Comparison of ENCODE assay signal across 10 cellular contexts in genomic region chr5:88140396-88140862, GRCh38.
DNase-seq lines count a peak whose midpoint lies in the region; ATAC-seq and TF ChIP-seq lines count a peak whose summit lies in the region.
"Had no signal": no experiment of that assay in that cellular context is flagged by ENCODE, and none has a peak within 500 bp of the region (broad histone marks: within the 10 kb centered on the region; RNA-seq: fewer than 3 reads in every experiment).

No MANE protein-coding gene starts in this region.

- intact Hi-C loops in mammary epithelial cell (cut with micrococcal nuclease): loop anchor here (2.0 to 5.0 kb wide), 5 partner anchors 128 to 718 kb away; partner anchors contain the start of gene TMEM161B
- intact Hi-C loops in left colon (cut with DNase I, micrococcal nuclease): loop anchor here in 1 of 2 donors (5.0 kb wide), 2 partner anchors 537 to 552 kb away; no protein-coding TSS in a partner anchor

- peak overlapping the region; percentile 39 to 42 (median 41) for H3K4me3 ChIP-seq in mammary epithelial cell (replicated peaks in 1 of 3; ENCODE audit: insufficient read depth in 1 of 3, low read depth in 2 of 3, low read length in 3 of 3)

- H3K4me1 Mint-ChIP-seq in natural killer cell treated with Interleukin-12 subunit alpha and Interleukin-12 subunit beta and Interleukin-15 and Interleukin-18, amount 100 ng/mL, for 72 hours (ENCODE audit: low read depth in 2 of 2): peaks cover 10 to 11% of the 10 kb centered on the region in 2 donors
- H3K4me1 Mint-ChIP-seq: stimulated activated naive CD8-positive, alpha-beta T cell treated with anti-CD3 and anti-CD28 coated beads, Interleukin-15, amount 100 ng/mL, for 72 hours had no signal

- no peak overlapping the region for H3K27ac Mint-ChIP-seq in natural killer cell treated with Interleukin-12 subunit alpha and Interleukin-12 subunit beta and Interleukin-15 and Interleukin-18, amount 100 ng/mL, for 72 hours
- H3K27ac Mint-ChIP-seq: stimulated activated naive CD8-positive, alpha-beta T cell treated with anti-CD3 and anti-CD28 coated beads, Interleukin-15, amount 100 ng/mL, for 72 hours; T-helper 1 cell treated with Interleukin-12 subunit alpha and Interleukin-12 subunit beta and Interleukin-4 antibody, amounts not matched to agents 30 μg/mL and 1 μg/mL, for 36 hours had no signal

- no peak for TF ChIP-seq CTCF in mammary epithelial cell (conservative IDR thresholded peaks at IDR 0.05 in 1 of 2, IDR thresholded peaks at IDR 0.05 in 1 of 2; ENCODE audit: extremely low read depth in 1 of 2, insufficient read depth in 1 of 2, low read depth in 1 of 2, low read length in 2 of 2)

- H3K9me3 Mint-ChIP-seq in natural killer cell treated with Interleukin-12 subunit alpha and Interleukin-12 subunit beta and Interleukin-15 and Interleukin-18, amount 100 ng/mL, for 72 hours: no peaks in the 10 kb centered on the region
- H3K9me3 Mint-ChIP-seq: stimulated activated naive CD8-positive, alpha-beta T cell treated with anti-CD3 and anti-CD28 coated beads, Interleukin-15, amount 100 ng/mL, for 72 hours; T-helper 1 cell treated with Interleukin-12 subunit alpha and Interleukin-12 subunit beta and Interleukin-4 antibody, amounts not matched to agents 30 μg/mL and 1 μg/mL, for 36 hours had no signal

- BruUV-seq in mammary epithelial cell (replicated peaks; lab: Mats Ljungman, UMichigan): no TSS peak

- no peaks in the 10 kb centered on the region for H3K36me3 Mint-ChIP-seq in natural killer cell treated with Interleukin-12 subunit alpha and Interleukin-12 subunit beta and Interleukin-15 and Interleukin-18, amount 100 ng/mL, for 72 hours

- no peak overlapping the region for H3K4me3 Mint-ChIP-seq in natural killer cell treated with Interleukin-12 subunit alpha and Interleukin-12 subunit beta and Interleukin-15 and Interleukin-18, amount 100 ng/mL, for 72 hours
- H3K4me3 Mint-ChIP-seq: stimulated activated naive CD8-positive, alpha-beta T cell treated with anti-CD3 and anti-CD28 coated beads, Interleukin-15, amount 100 ng/mL, for 72 hours; T-helper 1 cell treated with Interleukin-12 subunit alpha and Interleukin-12 subunit beta and Interleukin-4 antibody, amounts not matched to agents 30 μg/mL and 1 μg/mL, for 36 hours had no signal

- H3K27me3 ChIP-seq in mammary epithelial cell (ENCODE audit: insufficient read depth, low read length): peaks cover 8% of the 10 kb centered on the region

- peak overlapping the region; percentile 88 for H3K4me2 ChIP-seq in mammary epithelial cell (ENCODE audit: insufficient read depth, low read depth, low read length)

- no peaks in the 10 kb centered on the region for H3K79me2 ChIP-seq in mammary epithelial cell (ENCODE audit: insufficient read depth, low read length)

- no peak overlapping the region for H3K27ac ChIP-seq in mammary epithelial cell (ENCODE audit: insufficient read depth, low read depth, low read length)

- H3K9me3 ChIP-seq in mammary epithelial cell (replicated peaks; ENCODE audit: insufficient read depth, low read length): no peaks in the 10 kb centered on the region

- DNase-seq in DMS 273 (lab: John Stamatoyannopoulos, UW; ENCODE audit: unreplicated experiment): peak; percentile 48
- no peak for DNase-seq in DMS 273 treated with DMSO at 0.1 percent for 48 hours (lab: John Stamatoyannopoulos, UW)
- no peak for DNase-seq in mammary epithelial cell
- peak; percentile 34 to 35 for DNase-seq in left colon
- peak; percentile 85 for DNase-seq in superior temporal gyrus (ENCODE audit: extremely low spot score)
- DNase-seq in SW 1271 (lab: John Stamatoyannopoulos, UW): no peak
- DNase-seq in natural killer cell treated with Interleukin-12 subunit alpha and Interleukin-12 subunit beta and Interleukin-15 and Interleukin-18, amount 100 ng/mL, for 72 hours (ENCODE audit: low spot score): no peak
- DNase-seq: stimulated activated naive CD8-positive, alpha-beta T cell treated with anti-CD3 and anti-CD28 coated beads, Interleukin-15, amount 100 ng/mL, for 72 hours had no signal

- ATAC-seq in left colon: no peak
- no peak for ATAC-seq in GM18873 (IDR thresholded peaks at IDR 0.05; ENCODE audit: low FRiP score, unreplicated experiment)
- ATAC-seq in natural killer cell treated with Interleukin-12 subunit alpha and Interleukin-12 subunit beta and Interleukin-15 and Interleukin-18, amount 100 ng/mL, for 72 hours: no peak

- H3K9ac ChIP-seq in mammary epithelial cell (ENCODE audit: insufficient read depth, low read length): no peak overlapping the region

- 2% methylated on average over 16 of the region's 16 CpGs for WGBS in mammary epithelial cell (ENCODE audit: low coverage, missing lambda C conversion rate)

- peak overlapping the region; percentile 89 for H2AFZ ChIP-seq in mammary epithelial cell (ENCODE audit: low read depth, low read length)

- CTCF ChIA-PET in mammary epithelial cell (lab: Charles Lee; ENCODE audit: low non-redundant PET): no interaction called here

- no peaks in the 10 kb centered on the region for H3K36me3 ChIP-seq in mammary epithelial cell (ENCODE audit: insufficient read depth, low read length)

- in situ Hi-C loops in mammary epithelial cell (cut with MboI; ENCODE audit: low sequenced_read_pairs in 2 of 2): loop anchor here (10.0 to 25.0 kb wide), 2 partner anchors 547 to 716 kb away; no protein-coding TSS in a partner anchor

- H3K27me3 Mint-ChIP-seq in natural killer cell treated with Interleukin-12 subunit alpha and Interleukin-12 subunit beta and Interleukin-15 and Interleukin-18, amount 100 ng/mL, for 72 hours: peaks cover 19 to 41% of the 10 kb centered on the region in 2 donors

- peaks cover 21% of the 10 kb centered on the region for H3K4me1 ChIP-seq in mammary epithelial cell (ENCODE audit: insufficient read depth, low read length)

- dilution Hi-C loops in mammary epithelial cell (cut with HindIII; ENCODE audit: low sequenced_read_pairs): no loop called here

- no peaks in the 10 kb centered on the region for H4K20me1 ChIP-seq in mammary epithelial cell (ENCODE audit: insufficient read depth, low read length)

Comparison
In these comparisons a context has a peak if more than half of its experiments do, and no peak if none do; other contexts are left out.
1. DNase-seq: peak in DMS 273 (single experiment), left colon (2 of 2) and superior temporal gyrus (single experiment); none in DMS 273 treated with DMSO at 0.1 percent for 48 hours (single experiment), mammary epithelial cell (single experiment), SW 1271 (0 of 2) and natural killer cell treated with Interleukin-12 subunit alpha and Interleukin-12 subunit beta and Interleukin-15 and Interleukin-18, amount 100 ng/mL, for 72 hours (single experiment).